1 cellular context compared by ENCODE assay signal in the genomic region with DNA sequence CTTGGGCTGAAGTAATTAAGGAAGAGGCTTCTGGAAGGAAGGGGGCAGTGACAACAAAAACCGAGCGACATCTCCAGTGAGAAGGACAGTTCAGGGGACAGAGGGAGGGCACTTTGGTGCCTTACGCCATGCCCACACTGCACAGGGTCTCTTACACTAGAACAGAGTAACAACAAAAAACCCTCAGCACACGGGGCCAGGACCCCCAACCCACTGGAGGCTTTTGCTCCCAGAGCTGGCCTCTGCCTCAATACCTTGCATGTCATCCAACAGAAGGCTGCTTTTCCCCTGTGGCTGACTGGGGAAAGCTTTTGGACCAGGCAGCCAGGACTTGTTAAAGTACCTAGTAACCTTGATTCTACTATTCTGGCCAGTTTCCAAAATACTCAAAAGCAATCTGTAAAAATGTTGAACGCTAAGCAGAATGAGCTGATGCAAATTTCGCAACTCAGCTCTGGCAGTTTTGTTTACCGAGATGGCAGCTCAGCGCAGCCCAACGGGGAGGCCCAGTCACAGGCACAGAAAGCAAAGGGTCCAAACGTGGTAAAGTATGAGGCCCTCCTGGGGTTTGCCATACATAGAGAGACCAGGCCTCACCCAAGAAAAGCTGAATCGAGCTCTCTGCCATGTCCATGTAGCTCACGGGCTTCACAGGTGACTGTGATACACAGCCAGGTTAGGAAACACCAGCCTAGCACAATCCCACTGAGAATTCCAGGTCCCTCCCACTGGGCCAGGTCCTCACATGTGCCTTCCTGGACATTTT.
TF ChIP-seq lines count a peak whose summit lies in the region.

No MANE protein-coding gene starts in this region.

TF ChIP-seq in HepG2, 621 proteins besides CTCF, POLR2A, EP300 and RAD21 (continued from another document and continues in another):
- TF ChIP-seq, protein P1, sequence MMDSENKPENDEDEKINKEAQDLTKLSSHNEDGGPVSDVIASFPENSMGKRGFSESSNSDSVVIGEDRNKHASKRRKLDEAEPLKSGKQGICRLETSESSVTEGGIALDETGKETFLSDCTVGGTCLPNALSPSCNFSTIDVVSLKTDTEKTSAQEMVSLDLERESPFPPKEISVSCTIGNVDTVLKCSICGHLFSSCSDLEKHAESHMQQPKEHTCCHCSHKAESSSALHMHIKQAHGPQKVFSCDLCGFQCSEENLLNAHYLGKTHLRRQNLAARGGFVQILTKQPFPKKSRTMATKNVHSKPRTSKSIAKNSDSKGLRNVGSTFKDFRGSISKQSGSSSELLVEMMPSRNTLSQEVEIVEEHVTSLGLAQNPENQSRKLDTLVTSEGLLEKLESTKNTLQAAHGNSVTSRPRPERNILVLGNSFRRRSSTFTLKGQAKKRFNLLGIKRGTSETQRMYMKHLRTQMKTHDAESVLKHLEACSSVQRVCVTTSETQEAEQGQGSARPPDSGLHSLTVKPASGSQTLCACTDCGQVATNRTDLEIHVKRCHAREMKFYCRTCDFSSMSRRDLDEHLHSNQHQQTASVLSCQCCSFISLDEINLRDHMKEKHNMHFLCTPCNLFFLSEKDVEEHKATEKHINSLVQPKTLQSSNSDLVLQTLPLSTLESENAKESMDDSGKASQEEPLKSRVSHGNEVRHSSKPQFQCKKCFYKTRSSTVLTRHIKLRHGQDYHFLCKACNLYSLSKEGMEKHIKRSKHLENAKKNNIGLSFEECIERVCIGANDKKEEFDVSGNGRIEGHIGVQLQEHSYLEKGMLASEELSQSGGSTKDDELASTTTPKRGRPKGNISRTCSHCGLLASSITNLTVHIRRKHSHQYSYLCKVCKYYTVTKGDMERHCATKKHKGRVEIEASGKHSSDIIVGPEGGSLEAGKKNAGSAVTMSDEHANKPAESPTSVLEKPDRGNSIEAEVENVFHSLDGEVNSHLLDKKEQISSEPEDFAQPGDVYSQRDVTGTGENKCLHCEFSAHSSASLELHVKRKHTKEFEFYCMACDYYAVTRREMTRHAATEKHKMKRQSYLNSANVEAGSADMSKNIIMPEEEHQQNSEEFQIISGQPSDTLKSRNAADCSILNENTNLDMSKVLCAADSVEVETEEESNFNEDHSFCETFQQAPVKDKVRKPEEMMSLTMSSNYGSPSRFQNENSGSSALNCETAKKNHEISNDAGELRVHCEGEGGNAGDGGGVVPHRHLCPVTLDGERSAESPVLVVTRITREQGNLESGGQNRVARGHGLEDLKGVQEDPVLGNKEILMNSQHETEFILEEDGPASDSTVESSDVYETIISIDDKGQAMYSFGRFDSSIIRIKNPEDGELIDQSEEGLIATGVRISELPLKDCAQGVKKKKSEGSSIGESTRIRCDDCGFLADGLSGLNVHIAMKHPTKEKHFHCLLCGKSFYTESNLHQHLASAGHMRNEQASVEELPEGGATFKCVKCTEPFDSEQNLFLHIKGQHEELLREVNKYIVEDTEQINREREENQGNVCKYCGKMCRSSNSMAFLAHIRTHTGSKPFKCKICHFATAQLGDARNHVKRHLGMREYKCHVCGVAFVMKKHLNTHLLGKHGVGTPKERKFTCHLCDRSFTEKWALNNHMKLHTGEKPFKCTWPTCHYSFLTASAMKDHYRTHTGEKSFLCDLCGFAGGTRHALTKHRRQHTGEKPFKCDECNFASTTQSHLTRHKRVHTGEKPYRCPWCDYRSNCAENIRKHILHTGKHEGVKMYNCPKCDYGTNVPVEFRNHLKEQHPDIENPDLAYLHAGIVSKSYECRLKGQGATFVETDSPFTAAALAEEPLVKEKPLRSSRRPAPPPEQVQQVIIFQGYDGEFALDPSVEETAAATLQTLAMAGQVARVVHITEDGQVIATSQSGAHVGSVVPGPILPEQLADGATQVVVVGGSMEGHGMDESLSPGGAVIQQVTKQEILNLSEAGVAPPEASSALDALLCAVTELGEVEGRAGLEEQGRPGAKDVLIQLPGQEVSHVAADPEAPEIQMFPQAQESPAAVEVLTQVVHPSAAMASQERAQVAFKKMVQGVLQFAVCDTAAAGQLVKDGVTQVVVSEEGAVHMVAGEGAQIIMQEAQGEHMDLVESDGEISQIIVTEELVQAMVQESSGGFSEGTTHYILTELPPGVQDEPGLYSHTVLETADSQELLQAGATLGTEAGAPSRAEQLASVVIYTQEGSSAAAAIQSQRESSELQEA (CRISPR knock-in tag; IDR thresholded peaks at IDR 0.05; ENCODE audit: not compliant biosample characterization), result no peak
- TF ChIP-seq RELA (CRISPR knock-in tag; IDR thresholded peaks at IDR 0.05), result no peak
- no peak for TF ChIP-seq ZNF746 (CRISPR knock-in tag; IDR thresholded peaks at IDR 0.05)
- no peak for TF ChIP-seq NFE2L1 (CRISPR knock-in tag; IDR thresholded peaks at IDR 0.05; ENCODE audit: borderline replicate concordance)
- TF ChIP-seq ONECUT2 (CRISPR knock-in tag; IDR thresholded peaks at IDR 0.05), result no peak
- TF ChIP-seq SIX1 (CRISPR knock-in tag; IDR thresholded peaks at IDR 0.05; ENCODE audit: borderline replicate concordance), result 0 out of 2 replicates have a peak, but pooled peaks have one; percentile 15
- TF ChIP-seq NFYB (CRISPR knock-in tag; IDR thresholded peaks at IDR 0.05), result no peak
- TF ChIP-seq, protein P2, sequence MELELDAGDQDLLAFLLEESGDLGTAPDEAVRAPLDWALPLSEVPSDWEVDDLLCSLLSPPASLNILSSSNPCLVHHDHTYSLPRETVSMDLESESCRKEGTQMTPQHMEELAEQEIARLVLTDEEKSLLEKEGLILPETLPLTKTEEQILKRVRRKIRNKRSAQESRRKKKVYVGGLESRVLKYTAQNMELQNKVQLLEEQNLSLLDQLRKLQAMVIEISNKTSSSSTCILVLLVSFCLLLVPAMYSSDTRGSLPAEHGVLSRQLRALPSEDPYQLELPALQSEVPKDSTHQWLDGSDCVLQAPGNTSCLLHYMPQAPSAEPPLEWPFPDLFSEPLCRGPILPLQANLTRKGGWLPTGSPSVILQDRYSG (CRISPR knock-in tag; IDR thresholded peaks at IDR 0.05), result no peak
- TF ChIP-seq, protein P3, sequence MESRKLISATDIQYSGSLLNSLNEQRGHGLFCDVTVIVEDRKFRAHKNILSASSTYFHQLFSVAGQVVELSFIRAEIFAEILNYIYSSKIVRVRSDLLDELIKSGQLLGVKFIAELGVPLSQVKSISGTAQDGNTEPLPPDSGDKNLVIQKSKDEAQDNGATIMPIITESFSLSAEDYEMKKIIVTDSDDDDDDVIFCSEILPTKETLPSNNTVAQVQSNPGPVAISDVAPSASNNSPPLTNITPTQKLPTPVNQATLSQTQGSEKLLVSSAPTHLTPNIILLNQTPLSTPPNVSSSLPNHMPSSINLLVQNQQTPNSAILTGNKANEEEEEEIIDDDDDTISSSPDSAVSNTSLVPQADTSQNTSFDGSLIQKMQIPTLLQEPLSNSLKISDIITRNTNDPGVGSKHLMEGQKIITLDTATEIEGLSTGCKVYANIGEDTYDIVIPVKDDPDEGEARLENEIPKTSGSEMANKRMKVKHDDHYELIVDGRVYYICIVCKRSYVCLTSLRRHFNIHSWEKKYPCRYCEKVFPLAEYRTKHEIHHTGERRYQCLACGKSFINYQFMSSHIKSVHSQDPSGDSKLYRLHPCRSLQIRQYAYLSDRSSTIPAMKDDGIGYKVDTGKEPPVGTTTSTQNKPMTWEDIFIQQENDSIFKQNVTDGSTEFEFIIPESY (CRISPR knock-in tag; IDR thresholded peaks at IDR 0.05), result no peak
- TF ChIP-seq, protein P4, sequence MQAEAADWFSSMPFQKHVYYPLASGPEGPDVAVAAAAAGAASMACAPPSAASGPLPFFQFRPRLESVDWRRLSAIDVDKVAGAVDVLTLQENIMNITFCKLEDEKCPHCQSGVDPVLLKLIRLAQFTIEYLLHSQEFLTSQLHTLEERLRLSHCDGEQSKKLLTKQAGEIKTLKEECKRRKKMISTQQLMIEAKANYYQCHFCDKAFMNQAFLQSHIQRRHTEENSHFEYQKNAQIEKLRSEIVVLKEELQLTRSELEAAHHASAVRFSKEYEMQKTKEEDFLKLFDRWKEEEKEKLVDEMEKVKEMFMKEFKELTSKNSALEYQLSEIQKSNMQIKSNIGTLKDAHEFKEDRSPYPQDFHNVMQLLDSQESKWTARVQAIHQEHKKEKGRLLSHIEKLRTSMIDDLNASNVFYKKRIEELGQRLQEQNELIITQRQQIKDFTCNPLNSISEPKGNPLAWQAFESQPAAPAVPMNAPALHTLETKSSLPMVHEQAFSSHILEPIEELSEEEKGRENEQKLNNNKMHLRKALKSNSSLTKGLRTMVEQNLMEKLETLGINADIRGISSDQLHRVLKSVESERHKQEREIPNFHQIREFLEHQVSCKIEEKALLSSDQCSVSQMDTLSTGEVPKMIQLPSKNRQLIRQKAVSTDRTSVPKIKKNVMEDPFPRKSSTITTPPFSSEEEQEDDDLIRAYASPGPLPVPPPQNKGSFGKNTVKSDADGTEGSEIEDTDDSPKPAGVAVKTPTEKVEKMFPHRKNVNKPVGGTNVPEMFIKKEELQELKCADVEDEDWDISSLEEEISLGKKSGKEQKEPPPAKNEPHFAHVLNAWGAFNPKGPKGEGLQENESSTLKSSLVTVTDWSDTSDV (CRISPR knock-in tag; IDR thresholded peaks at IDR 0.05), result no peak
- TF ChIP-seq CREM (IDR thresholded peaks at IDR 0.05), result no peak; the same call in 1 of the 2 replicates
- no peak for TF ChIP-seq CREM (CRISPR knock-in tag; IDR thresholded peaks at IDR 0.05)
- TF ChIP-seq, protein P5, sequence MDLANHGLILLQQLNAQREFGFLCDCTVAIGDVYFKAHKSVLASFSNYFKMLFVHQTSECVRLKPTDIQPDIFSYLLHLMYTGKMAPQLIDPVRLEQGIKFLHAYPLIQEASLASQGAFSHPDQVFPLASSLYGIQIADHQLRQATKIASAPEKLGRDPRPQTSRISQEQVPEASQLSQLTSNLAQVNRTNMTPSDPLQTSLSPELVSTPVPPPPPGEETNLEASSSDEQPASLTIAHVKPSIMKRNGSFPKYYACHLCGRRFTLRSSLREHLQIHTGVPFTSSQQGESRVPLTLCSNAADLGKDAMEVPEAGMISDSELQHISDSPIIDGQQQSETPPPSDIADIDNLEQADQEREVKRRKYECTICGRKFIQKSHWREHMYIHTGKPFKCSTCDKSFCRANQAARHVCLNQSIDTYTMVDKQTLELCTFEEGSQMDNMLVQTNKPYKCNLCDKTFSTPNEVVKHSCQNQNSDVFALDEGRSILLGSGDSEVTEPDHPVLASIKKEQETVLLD (CRISPR knock-in tag; IDR thresholded peaks at IDR 0.05; ENCODE audit: low read depth), result no peak
- TF ChIP-seq NCOA5 (CRISPR knock-in tag; IDR thresholded peaks at IDR 0.05), result no peak
- TF ChIP-seq ZBTB7B (CRISPR knock-in tag; IDR thresholded peaks at IDR 0.05), result no peak
- TF ChIP-seq ARHGAP35 (CRISPR knock-in tag; IDR thresholded peaks at IDR 0.05; ENCODE audit: borderline replicate concordance), result no peak
- TF ChIP-seq, protein P6, sequence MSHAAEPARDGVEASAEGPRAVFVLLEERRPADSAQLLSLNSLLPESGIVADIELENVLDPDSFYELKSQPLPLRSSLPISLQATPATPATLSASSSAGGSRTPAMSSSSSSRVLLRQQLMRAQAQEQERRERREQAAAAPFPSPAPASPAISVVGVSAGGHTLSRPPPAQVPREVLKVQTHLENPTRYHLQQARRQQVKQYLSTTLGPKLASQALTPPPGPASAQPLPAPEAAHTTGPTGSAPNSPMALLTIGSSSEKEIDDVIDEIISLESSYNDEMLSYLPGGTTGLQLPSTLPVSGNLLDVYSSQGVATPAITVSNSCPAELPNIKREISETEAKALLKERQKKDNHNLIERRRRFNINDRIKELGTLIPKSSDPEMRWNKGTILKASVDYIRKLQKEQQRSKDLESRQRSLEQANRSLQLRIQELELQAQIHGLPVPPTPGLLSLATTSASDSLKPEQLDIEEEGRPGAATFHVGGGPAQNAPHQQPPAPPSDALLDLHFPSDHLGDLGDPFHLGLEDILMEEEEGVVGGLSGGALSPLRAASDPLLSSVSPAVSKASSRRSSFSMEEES (CRISPR knock-in tag; IDR thresholded peaks at IDR 0.05), result peak; percentile 48; the same call in 1 of the 2 replicates
- TF ChIP-seq, protein P7, sequence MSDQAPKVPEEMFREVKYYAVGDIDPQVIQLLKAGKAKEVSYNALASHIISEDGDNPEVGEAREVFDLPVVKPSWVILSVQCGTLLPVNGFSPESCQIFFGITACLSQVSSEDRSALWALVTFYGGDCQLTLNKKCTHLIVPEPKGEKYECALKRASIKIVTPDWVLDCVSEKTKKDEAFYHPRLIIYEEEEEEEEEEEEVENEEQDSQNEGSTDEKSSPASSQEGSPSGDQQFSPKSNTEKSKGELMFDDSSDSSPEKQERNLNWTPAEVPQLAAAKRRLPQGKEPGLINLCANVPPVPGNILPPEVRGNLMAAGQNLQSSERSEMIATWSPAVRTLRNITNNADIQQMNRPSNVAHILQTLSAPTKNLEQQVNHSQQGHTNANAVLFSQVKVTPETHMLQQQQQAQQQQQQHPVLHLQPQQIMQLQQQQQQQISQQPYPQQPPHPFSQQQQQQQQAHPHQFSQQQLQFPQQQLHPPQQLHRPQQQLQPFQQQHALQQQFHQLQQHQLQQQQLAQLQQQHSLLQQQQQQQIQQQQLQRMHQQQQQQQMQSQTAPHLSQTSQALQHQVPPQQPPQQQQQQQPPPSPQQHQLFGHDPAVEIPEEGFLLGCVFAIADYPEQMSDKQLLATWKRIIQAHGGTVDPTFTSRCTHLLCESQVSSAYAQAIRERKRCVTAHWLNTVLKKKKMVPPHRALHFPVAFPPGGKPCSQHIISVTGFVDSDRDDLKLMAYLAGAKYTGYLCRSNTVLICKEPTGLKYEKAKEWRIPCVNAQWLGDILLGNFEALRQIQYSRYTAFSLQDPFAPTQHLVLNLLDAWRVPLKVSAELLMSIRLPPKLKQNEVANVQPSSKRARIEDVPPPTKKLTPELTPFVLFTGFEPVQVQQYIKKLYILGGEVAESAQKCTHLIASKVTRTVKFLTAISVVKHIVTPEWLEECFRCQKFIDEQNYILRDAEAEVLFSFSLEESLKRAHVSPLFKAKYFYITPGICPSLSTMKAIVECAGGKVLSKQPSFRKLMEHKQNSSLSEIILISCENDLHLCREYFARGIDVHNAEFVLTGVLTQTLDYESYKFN (CRISPR knock-in tag; conservative IDR thresholded peaks at IDR 0.05), result peak; percentile 83
- no peak for TF ChIP-seq ZSCAN29 (CRISPR knock-in tag; conservative IDR thresholded peaks at IDR 0.05)
- no peak for TF ChIP-seq SP1 (IDR thresholded peaks at IDR 0.05)
- TF ChIP-seq SP1 (CRISPR knock-in tag; IDR thresholded peaks at IDR 0.05), result no peak
- TF ChIP-seq ZFAT (CRISPR knock-in tag; conservative IDR thresholded peaks at IDR 0.05), result no peak
- no peak for TF ChIP-seq ZSCAN22 (CRISPR knock-in tag; IDR thresholded peaks at IDR 0.05)
- TF ChIP-seq, protein P8, sequence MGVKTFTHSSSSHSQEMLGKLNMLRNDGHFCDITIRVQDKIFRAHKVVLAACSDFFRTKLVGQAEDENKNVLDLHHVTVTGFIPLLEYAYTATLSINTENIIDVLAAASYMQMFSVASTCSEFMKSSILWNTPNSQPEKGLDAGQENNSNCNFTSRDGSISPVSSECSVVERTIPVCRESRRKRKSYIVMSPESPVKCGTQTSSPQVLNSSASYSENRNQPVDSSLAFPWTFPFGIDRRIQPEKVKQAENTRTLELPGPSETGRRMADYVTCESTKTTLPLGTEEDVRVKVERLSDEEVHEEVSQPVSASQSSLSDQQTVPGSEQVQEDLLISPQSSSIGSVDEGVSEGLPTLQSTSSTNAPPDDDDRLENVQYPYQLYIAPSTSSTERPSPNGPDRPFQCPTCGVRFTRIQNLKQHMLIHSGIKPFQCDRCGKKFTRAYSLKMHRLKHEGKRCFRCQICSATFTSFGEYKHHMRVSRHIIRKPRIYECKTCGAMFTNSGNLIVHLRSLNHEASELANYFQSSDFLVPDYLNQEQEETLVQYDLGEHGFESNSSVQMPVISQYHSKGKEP (CRISPR knock-in tag; IDR thresholded peaks at IDR 0.05), result no peak
- no peak for TF ChIP-seq ZNF7 (CRISPR knock-in tag; IDR thresholded peaks at IDR 0.05)
